ENCODE assay signal across 18 cellular contexts in genomic region chr3:194812177-194812576, GRCh38.
DNase-seq lines count a peak whose midpoint lies in the region; ATAC-seq and TF ChIP-seq lines count a peak whose summit lies in the region.
"Had no signal": no experiment of that assay in that cellular context is flagged by ENCODE, and none has a peak within 500 bp of the region (broad histone marks: within the 10 kb centered on the region; RNA-seq: fewer than 3 reads in every experiment).

No MANE protein-coding gene starts in this region.

- H3K27me3 Mint-ChIP-seq in nephron progenitor cell (ENCODE audit: low read depth, poor library complexity): peaks cover 6% of the 10 kb centered on the region
- H3K27me3 Mint-ChIP-seq: B cell had no signal

- peaks cover 23% of the 10 kb centered on the region for H3K4me1 Mint-ChIP-seq in nephron progenitor cell
- H3K4me1 Mint-ChIP-seq: CD4-positive, CD25-positive, alpha-beta regulatory T cell had no signal

- H3K36me3 Mint-ChIP-seq in nephron progenitor cell (ENCODE audit: low read depth): no peaks in the 10 kb centered on the region
- H3K36me3 Mint-ChIP-seq: CD4-positive, CD25-positive, alpha-beta regulatory T cell; CD8-positive, alpha-beta T cell had no signal

- H3K4me3 Mint-ChIP-seq in nephron progenitor cell: no peak overlapping the region
- H3K4me3 Mint-ChIP-seq: CD4-positive, CD25-positive, alpha-beta regulatory T cell; CD8-positive, alpha-beta T cell; GM23338; H9; HFFc6 had no signal

- H3K27ac Mint-ChIP-seq in nephron progenitor cell: no peak overlapping the region
- H3K27ac Mint-ChIP-seq: B cell; CD4-positive, CD25-positive, alpha-beta regulatory T cell; CD8-positive, alpha-beta T cell; GM23338; H9; HFFc6 had no signal

- no peaks in the 10 kb centered on the region for H3K9me3 Mint-ChIP-seq in nephron progenitor cell
- H3K9me3 Mint-ChIP-seq: CD4-positive, CD25-positive, alpha-beta regulatory T cell; CD8-positive, alpha-beta T cell; GM23338; H9; HFFc6 had no signal

- TF ChIP-seq CTCF in nephron progenitor cell (IDR thresholded peaks at IDR 0.05): no peak

- ATAC-seq in HG03095 (IDR thresholded peaks at IDR 0.05; ENCODE audit: unreplicated experiment): no peak
- ATAC-seq: CD8-positive, alpha-beta T cell; GM12878; GM23338; HCT116 had no signal

- peak; percentile 49 for DNase-seq in activated effector memory CD4-positive, alpha-beta T cell treated with anti-CD3 and anti-CD28 coated beads, Interleukin-2, amount 50 U/mL, for 16 hours
- no peak for DNase-seq in activated effector memory CD4-positive, alpha-beta T cell treated with Interleukin-2 at 50 U/mL for 16 hours
- DNase-seq in islet precursor cell (peak; percentile 23), nephron progenitor cell (peak; percentile 16), GM19240 (ENCODE audit: insufficient read length, low spot score) (no peak)
- DNase-seq: CD4-positive, CD25-positive, alpha-beta regulatory T cell; CD8-positive, alpha-beta T cell; DMS 273 treated with DMSO at 0.1 percent for 48 hours; DMS79; EL; GDM1; H9; HFFc6 had no signal

Comparison
In these comparisons a context has a peak if more than half of its experiments do, and no peak if none do; other contexts are left out.
1. DNase-seq: peak in activated effector memory CD4-positive, alpha-beta T cell treated with anti-CD3 and anti-CD28 coated beads, Interleukin-2, amount 50 U/mL, for 16 hours (single experiment), islet precursor cell (single experiment) and nephron progenitor cell (single experiment); none in activated effector memory CD4-positive, alpha-beta T cell treated with Interleukin-2 at 50 U/mL for 16 hours (single experiment) and GM19240 (single experiment).